In the genomic region with DNA sequence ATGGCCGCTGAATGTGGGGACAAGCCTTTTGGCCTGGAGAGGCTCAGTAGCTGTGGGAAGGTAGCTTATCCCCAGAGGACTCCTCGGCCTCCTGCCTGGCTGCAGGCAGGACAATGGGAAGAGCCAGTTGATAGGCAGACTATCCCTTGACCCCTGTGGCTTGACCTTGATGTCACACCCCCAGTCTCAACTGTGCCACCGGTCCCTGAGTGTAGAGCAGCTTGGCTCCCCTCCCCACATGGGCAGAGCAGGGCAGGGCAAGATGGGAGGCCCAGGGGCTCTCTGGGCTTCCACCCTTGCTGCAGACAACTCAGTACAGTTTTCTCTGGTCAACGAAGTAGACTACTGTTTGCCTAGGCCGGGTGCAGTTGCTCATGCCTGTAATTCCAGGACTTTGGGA, we compare ENCODE assay signal across 17 cellular contexts. TPM values are rescaled to one million over a fixed set of nuclear protein-coding genes. Genes with fewer than 3 reads are reported as not detected.
DNase-seq lines count a peak whose midpoint lies in the region; ATAC-seq, FAIRE-seq and TF ChIP-seq lines count a peak whose summit lies in the region.
"Had no signal": no experiment of that assay in that cellular context is flagged by ENCODE, and none has a peak within 500 bp of the region (broad histone marks: within the 10 kb centered on the region; RNA-seq: fewer than 3 reads in every experiment).

No MANE protein-coding gene starts in this region.

- H3K27me3 ChIP-seq in adrenal gland (no peaks in the 10 kb centered on the region), HepG2 (ENCODE audit: control insufficient read depth in 1 of 2, insufficient read depth in 2 of 2, low read length in 2 of 2) (no peaks in the 10 kb centered on the region)

- TF ChIP-seq RAD21 in HepG2 (CRISPR knock-in tag; IDR thresholded peaks at IDR 0.05): no peak

- FAIRE-seq in GM12891 (lab: Jason Lieb, UNC) (peak; percentile 9), HepG2 (lab: Jason Lieb, UNC) (no peak)
- FAIRE-seq: H1 had no signal

- TF ChIP-seq POLR2A in GM12891 (IDR thresholded peaks at IDR 0.05; ENCODE audit: low read depth, low read length): no peak
- TF ChIP-seq POLR2A in adrenal gland (IDR thresholded peaks at IDR 0.05): no peak
- TF ChIP-seq POLR2A in HepG2 (IDR thresholded peaks at IDR 0.05; ENCODE audit: insufficient read depth in 1 of 2, low read depth in 2 of 2, low read length in 2 of 2): no peak

- TF ChIP-seq EP300 in HepG2 (IDR thresholded peaks at IDR 0.05; ENCODE audit: low read depth in 2 of 2, low read length in 2 of 2): no peak
- no peak for TF ChIP-seq EP300 in HepG2 (CRISPR knock-in tag; IDR thresholded peaks at IDR 0.05; ENCODE audit: borderline replicate concordance)

- ATAC-seq in HepG2: peak; percentile 74

- no peak overlapping the region for H3K9ac ChIP-seq in HepG2 (ENCODE audit: insufficient read depth, low read depth, low read length)

- H3K36me3 ChIP-seq in adrenal gland (replicated peaks in 1 of 2): peaks cover 0 to 46% of the 10 kb centered on the region in 2 donors
- H3K36me3 ChIP-seq in HepG2 (replicated peaks in 1 of 2; ENCODE audit: control insufficient read depth in 1 of 2, insufficient read depth in 2 of 2, low read length in 2 of 2): peaks cover 0 to 13% of the 10 kb centered on the region in 2 experiments; a peak in 2 of 5 replicates

- peak overlapping the region; percentile 53 for H3K4me2 ChIP-seq in HepG2 (ENCODE audit: low read depth, low read length)
- H3K4me2 ChIP-seq: A549 had no signal

- CTCF ChIA-PET in HepG2 (lab: Yijun Ruan, JAX; ENCODE audit: low intra/inter-chr PET ratio, low total read pairs): no interaction called here

- H3K79me2 ChIP-seq in HepG2 (ENCODE audit: insufficient read depth, low read length): no peaks in the 10 kb centered on the region

- TF ChIP-seq CTCF in adrenal gland (IDR thresholded peaks at IDR 0.05) (no peak), HepG2 (CRISPR knock-in tag; IDR thresholded peaks at IDR 0.05) (no peak)

- peaks cover 5% of the 10 kb centered on the region; the same call in 1 of the 2 replicates for H4K20me1 ChIP-seq in HepG2 (ENCODE audit: insufficient read depth, low read length)

- H3K9me3 ChIP-seq in adrenal gland (replicated peaks in 1 of 3) (no peaks in the 10 kb centered on the region), HepG2 (ENCODE audit: low read length) (no peaks in the 10 kb centered on the region)
- H3K9me3 ChIP-seq: A549, HAP-1 had no signal

- no peak overlapping the region for H2AFZ ChIP-seq in HepG2 (ENCODE audit: low read length)

- intact Hi-C loops in adrenal gland (cut with DNase I): no loop called here
- intact Hi-C loops in HepG2 (cut with micrococcal nuclease; ENCODE audit: unreplicated experiment): loop anchor here (1.0 kb wide), 1 partner anchor 25 kb away; no protein-coding TSS in a partner anchor

- in situ Hi-C loops in HepG2 (cut with HindIII; ENCODE audit: extremely low pct_ligation_motif_present, low pct_unique_long_range_greater_than_20kb): no loop called here

- POLR2A ChIA-PET in HepG2 (lab: Yijun Ruan, JAX): interaction anchor here (2.0 to 4.9 kb wide), 3 partner anchors 25 to 33 kb away, joined by 6 to 28 read pairs (median 22); a partner anchor contains a TSS

- DNase-seq in DMS53 (lab: John Stamatoyannopoulos, UW): peak; percentile 30
- no peak for DNase-seq in DMS53 treated with DMSO at 0.1 percent for 48 hours (lab: John Stamatoyannopoulos, UW; ENCODE audit: unreplicated experiment)
- DNase-seq in GM12891 (ENCODE audit: insufficient read length, low spot score): no peak
- no peak for DNase-seq in adrenal gland
- no peak for DNase-seq in HepG2 (ENCODE audit: low spot score)
- no peak for DNase-seq in COLO668 (lab: John Stamatoyannopoulos, UW; ENCODE audit: unreplicated experiment)
- DNase-seq in retina: no peak
- DNase-seq: AML-193; Calu3; CD4-positive, alpha-beta T cell; DMS79; GDM1 had no signal

- no TSS peak for BruUV-seq in HepG2 (replicated peaks; lab: Mats Ljungman, UMichigan)

- WGBS in adrenal gland, 4 donors: 58 to 80% (median 65%) methylated on average over 2 to 5 of the region's 5 CpGs
- 0% methylated on average over 1 of the region's 5 CpGs for WGBS in HepG2 (ENCODE audit: low lambda C conversion rate)

- H3K27ac ChIP-seq in adrenal gland (peak overlapping the region; percentile 22 to 69 (median 46)), HepG2 (ENCODE audit: extremely low read length, insufficient read depth, low read length) (no peak overlapping the region)
- H3K27ac ChIP-seq: 22Rv1, A549, C4-2B had no signal

- peaks cover 10 to 17% of the 10 kb centered on the region in 2 donors for H3K4me1 ChIP-seq in adrenal gland (replicated peaks in 1 of 2)
- H3K4me1 ChIP-seq in HepG2 (ENCODE audit: insufficient read depth, low read length): peaks cover 18% of the 10 kb centered on the region
- H3K4me1 ChIP-seq: A549, HAP-1 had no signal

- H3K4me3 ChIP-seq in adrenal gland (no peak overlapping the region), HepG2 (replicated peaks in 1 of 3; ENCODE audit: insufficient read depth in 1 of 3, low read depth in 2 of 3, low read length in 3 of 3) (no peak overlapping the region)
- H3K4me3 ChIP-seq: A549, HAP-1 had no signal

RNA-seq across cellular contexts. Expression of a gene that starts 25.7 kb away (rescaled TPM):
- 7.2 TPM for polyA plus RNA-seq in GM12891 (2012; ENCODE audit: low read depth, missing spikeins)
- total RNA-seq in adrenal gland (100 to 1,000 TPM in 1 of 8 donors, 10 to 100 TPM in 7; 30.5 to 106 (median 43.6) TPM), HepG2 (2016; rRNA removed; fragmentation: Illumina TruSeq; extraction: Trizol) (18.5 and 25.3 TPM in 2 replicates)
- polyA plus RNA-seq in adrenal gland (10 to 100 TPM; 15.8 to 87.7 (median 20.0) TPM), HepG2 (2011; rRNA removed) (4.3 and 4.9 TPM in 2 replicates)
- total RNA-seq in HepG2 (2016; cell fraction: cytosol; rRNA removed; fragmentation: Illumina TruSeq; extraction: Trizol; ENCODE audit: low read depth): 1.8 and 2.4 TPM in 2 replicates
- 17.7 and 30.0 TPM in 2 replicates for total RNA-seq in HepG2 (2016; cell fraction: insoluble cytoplasmic fraction; rRNA removed; fragmentation: Illumina TruSeq; extraction: Trizol)
- 6.9 and 7.3 TPM in 2 replicates for total RNA-seq in HepG2 (2016; cell fraction: membrane; rRNA removed; fragmentation: Illumina TruSeq; extraction: Trizol)
- 10.0 and 11.8 TPM in 2 replicates for total RNA-seq in HepG2 (2016; cell fraction: nucleus; rRNA removed; fragmentation: Illumina TruSeq; extraction: Trizol)
- 4.1 and 4.7 TPM in 2 replicates for polyA plus RNA-seq in HepG2 (2011; cell fraction: cytosol; rRNA removed)
- polyA plus RNA-seq in HepG2 (2011; cell fraction: nucleus; rRNA removed): 1.4 and 2.1 TPM in 2 replicates
- 9.0 and 13.4 TPM in 2 replicates for polyA plus RNA-seq in HepG2 (2012)
- polyA plus RNA-seq in HepG2 (2016; cell fraction: cytosol; fragmentation: Illumina TruSeq; extraction: Trizol; ENCODE audit: low read depth): 2.0 and 2.2 TPM in 2 replicates
- 29.4 TPM in 2 replicates for polyA plus RNA-seq in HepG2 (2016; cell fraction: insoluble cytoplasmic fraction; fragmentation: Illumina TruSeq; extraction: Trizol; ENCODE audit: low read depth)
- polyA plus RNA-seq in HepG2 (2016; cell fraction: membrane; fragmentation: Illumina TruSeq; extraction: Trizol; ENCODE audit: low read depth): 4.6 and 4.9 TPM in 2 replicates
- polyA plus RNA-seq in HepG2 (2016; cell fraction: nucleus; fragmentation: Illumina TruSeq; extraction: Trizol; ENCODE audit: insufficient read depth, low read depth): 10.1 and 12.0 TPM in 2 replicates
- 3.2 and 10.1 TPM in 2 replicates for polyA minus RNA-seq in HepG2 (2011; rRNA and poly(A)+ RNA removed; ENCODE audit: low replicate concordance)
- polyA minus RNA-seq in HepG2 (2011; cell fraction: cytosol; rRNA and poly(A)+ RNA removed): 3.6 and 4.2 TPM in 2 replicates
- 5.7 and 5.9 TPM in 2 replicates for polyA minus RNA-seq in HepG2 (2011; cell fraction: nucleus; rRNA and poly(A)+ RNA removed)

RNA-seq across cellular contexts. Expression of a gene that starts 32.6 kb away (rescaled TPM):
- polyA plus RNA-seq in GM12891 (2012; ENCODE audit: low read depth, missing spikeins): 12.2 TPM
- total RNA-seq in adrenal gland (10 to 100 TPM in 7 of 8 donors, 1 to 10 TPM in 1; 8.1 to 27.3 (median 16.9) TPM), HepG2 (2016; rRNA removed; fragmentation: Illumina TruSeq; extraction: Trizol) (26.1 and 32.2 TPM in 2 replicates)
- polyA plus RNA-seq in adrenal gland (10 to 100 TPM; 10.9 to 35.8 (median 20.1) TPM), HepG2 (2011; rRNA removed) (8.3 and 10.3 TPM in 2 replicates)
- total RNA-seq in HepG2 (2016; cell fraction: cytosol; rRNA removed; fragmentation: Illumina TruSeq; extraction: Trizol; ENCODE audit: low read depth): 5.7 and 7.5 TPM in 2 replicates
- total RNA-seq in HepG2 (2016; cell fraction: insoluble cytoplasmic fraction; rRNA removed; fragmentation: Illumina TruSeq; extraction: Trizol): 23.8 and 33.8 TPM in 2 replicates
- total RNA-seq in HepG2 (2016; cell fraction: membrane; rRNA removed; fragmentation: Illumina TruSeq; extraction: Trizol): 10.1 and 10.8 TPM in 2 replicates
- 23.4 and 23.8 TPM in 2 replicates for total RNA-seq in HepG2 (2016; cell fraction: nucleus; rRNA removed; fragmentation: Illumina TruSeq; extraction: Trizol)
- 5.8 and 7.1 TPM in 2 replicates for polyA plus RNA-seq in HepG2 (2011; cell fraction: cytosol; rRNA removed)
- polyA plus RNA-seq in HepG2 (2011; cell fraction: nucleus; rRNA removed): 7.3 and 8.8 TPM in 2 replicates
- polyA plus RNA-seq in HepG2 (2012): 11.7 and 14.7 TPM in 2 replicates
- polyA plus RNA-seq in HepG2 (2016; cell fraction: cytosol; fragmentation: Illumina TruSeq; extraction: Trizol; ENCODE audit: low read depth): 2.5 TPM in 2 replicates
- polyA plus RNA-seq in HepG2 (2016; cell fraction: insoluble cytoplasmic fraction; fragmentation: Illumina TruSeq; extraction: Trizol; ENCODE audit: low read depth): 26.9 and 27.1 TPM in 2 replicates
- polyA plus RNA-seq in HepG2 (2016; cell fraction: membrane; fragmentation: Illumina TruSeq; extraction: Trizol; ENCODE audit: low read depth): 6.7 and 8.0 TPM in 2 replicates
- 34.0 and 40.8 TPM in 2 replicates for polyA plus RNA-seq in HepG2 (2016; cell fraction: nucleus; fragmentation: Illumina TruSeq; extraction: Trizol; ENCODE audit: insufficient read depth, low read depth)
- 10.5 and 22.3 TPM in 2 replicates for polyA minus RNA-seq in HepG2 (2011; rRNA and poly(A)+ RNA removed; ENCODE audit: low replicate concordance)
- polyA minus RNA-seq in HepG2 (2011; cell fraction: cytosol; rRNA and poly(A)+ RNA removed): 11.4 and 11.9 TPM in 2 replicates
- 21.0 and 28.7 TPM in 2 replicates for polyA minus RNA-seq in HepG2 (2011; cell fraction: nucleus; rRNA and poly(A)+ RNA removed)

RNA-seq across cellular contexts. Expression of a gene that starts 41.2 kb away (rescaled TPM):
- 9.8 TPM for polyA plus RNA-seq in GM12891 (2012; ENCODE audit: low read depth, missing spikeins)
- total RNA-seq in adrenal gland (10 to 100 TPM; 15.4 to 33.2 (median 20.5) TPM), HepG2 (2016; rRNA removed; fragmentation: Illumina TruSeq; extraction: Trizol) (13.1 and 17.8 TPM in 2 replicates)
- polyA plus RNA-seq in adrenal gland (10 to 100 TPM; 18.2 to 29.5 (median 27.0) TPM), HepG2 (2011; rRNA removed) (13.4 and 15.5 TPM in 2 replicates)
- total RNA-seq in HepG2 (2016; cell fraction: cytosol; rRNA removed; fragmentation: Illumina TruSeq; extraction: Trizol; ENCODE audit: low read depth): 1.6 and 2.4 TPM in 2 replicates
- total RNA-seq in HepG2 (2016; cell fraction: insoluble cytoplasmic fraction; rRNA removed; fragmentation: Illumina TruSeq; extraction: Trizol): 13.0 and 18.0 TPM in 2 replicates
- total RNA-seq in HepG2 (2016; cell fraction: membrane; rRNA removed; fragmentation: Illumina TruSeq; extraction: Trizol): 6.0 and 6.6 TPM in 2 replicates
- total RNA-seq in HepG2 (2016; cell fraction: nucleus; rRNA removed; fragmentation: Illumina TruSeq; extraction: Trizol): 9.1 and 10.1 TPM in 2 replicates
- polyA plus RNA-seq in HepG2 (2011; cell fraction: cytosol; rRNA removed): 6.4 and 10.9 TPM in 2 replicates
- polyA plus RNA-seq in HepG2 (2011; cell fraction: nucleus; rRNA removed): 7.6 and 12.0 TPM in 2 replicates
- 11.8 and 13.5 TPM in 2 replicates for polyA plus RNA-seq in HepG2 (2012)
- polyA plus RNA-seq in HepG2 (2016; cell fraction: cytosol; fragmentation: Illumina TruSeq; extraction: Trizol; ENCODE audit: low read depth): 0.61 and 0.70 TPM in 2 replicates
- 18.7 and 19.3 TPM in 2 replicates for polyA plus RNA-seq in HepG2 (2016; cell fraction: insoluble cytoplasmic fraction; fragmentation: Illumina TruSeq; extraction: Trizol; ENCODE audit: low read depth)
- 2.4 and 3.2 TPM in 2 replicates for polyA plus RNA-seq in HepG2 (2016; cell fraction: membrane; fragmentation: Illumina TruSeq; extraction: Trizol; ENCODE audit: low read depth)
- 18.0 and 18.4 TPM in 2 replicates for polyA plus RNA-seq in HepG2 (2016; cell fraction: nucleus; fragmentation: Illumina TruSeq; extraction: Trizol; ENCODE audit: insufficient read depth, low read depth)
- polyA minus RNA-seq in HepG2 (2011; rRNA and poly(A)+ RNA removed; ENCODE audit: low replicate concordance): 5.1 and 21.6 TPM in 2 replicates
- 6.6 and 8.6 TPM in 2 replicates for polyA minus RNA-seq in HepG2 (2011; cell fraction: cytosol; rRNA and poly(A)+ RNA removed)
- polyA minus RNA-seq in HepG2 (2011; cell fraction: nucleus; rRNA and poly(A)+ RNA removed): 8.1 and 11.6 TPM in 2 replicates
